In the genomic region with DNA sequence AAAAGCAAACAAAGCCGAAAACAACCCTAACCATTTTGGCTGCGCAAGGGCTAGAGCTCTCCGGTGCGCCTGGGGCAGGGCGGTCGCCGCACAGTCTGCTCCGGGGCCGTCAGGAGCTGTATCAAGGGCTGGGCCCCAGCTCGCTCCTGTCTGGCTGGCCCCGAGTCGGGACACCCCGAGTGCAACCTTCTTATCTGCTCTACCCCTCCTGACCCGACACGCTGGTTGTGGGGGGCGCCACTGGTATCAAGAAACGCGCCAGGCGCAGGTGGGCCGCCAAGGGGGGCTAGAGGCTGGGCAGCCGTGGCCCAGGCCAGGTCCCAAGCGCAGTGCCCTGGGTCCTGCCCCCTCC, we compare ENCODE assay signal across 2 cellular contexts.
TF ChIP-seq lines count a peak whose summit lies in the region.

No MANE protein-coding gene starts in this region.

TF ChIP-seq in GM23338, 12 proteins besides CTCF, POLR2A, EP300 and RAD21:
- TF ChIP-seq EZH2 (IDR thresholded peaks at IDR 0.05; ENCODE audit: low read depth, unreplicated experiment) (peak; percentile 11), ZNF462 (CRISPR knock-in tag; IDR thresholded peaks at IDR 0.05) (no peak)

TF ChIP-seq in H1, 55 proteins besides CTCF, POLR2A, EP300 and RAD21:
- TF ChIP-seq USF2 (IDR thresholded peaks at IDR 0.05; ENCODE audit: low read length) (no peak), EZH2 (IDR thresholded peaks at IDR 0.05; ENCODE audit: low read depth, low read length, severe bottlenecking) (peak; percentile 18)
